In genomic region chr4:5708829-5709680, GRCh38 we compare ENCODE assay signal across 9 cellular contexts. TPM values are rescaled to one million over a fixed set of nuclear protein-coding genes. Genes with fewer than 3 reads are reported as not detected.
A peak's percentile ranks its signal among the peaks of the same experiment; 100 is the strongest.
DNase-seq lines count a peak whose midpoint lies in the region; ATAC-seq, FAIRE-seq and TF ChIP-seq lines count a peak whose summit lies in the region.
"Had no signal": no experiment of that assay in that cellular context is flagged by ENCODE, and none has a peak within 500 bp of the region (broad histone marks: within the 10 kb centered on the region; RNA-seq: fewer than 3 reads in every experiment).

No MANE protein-coding gene starts in this region.

- H3K4me1 ChIP-seq in BLaER1 (peaks cover 46% of the 10 kb centered on the region), SJCRH30 (peaks cover 14% of the 10 kb centered on the region), foreskin keratinocyte (peaks cover 16% of the 10 kb centered on the region)

- ATAC-seq in foreskin keratinocyte (no peak), GM19023 (IDR thresholded peaks at IDR 0.05; ENCODE audit: unreplicated experiment) (no peak)

- H3K27me3 Mint-ChIP-seq in osteocyte (ENCODE audit: unreplicated experiment), result peaks cover 5% of the 10 kb centered on the region

- no peak for FAIRE-seq in urothelium cell line (lab: Jason Lieb, UNC)

- H3K27ac Mint-ChIP-seq in osteocyte (ENCODE audit: unreplicated experiment), result no peak overlapping the region

- H3K9me3 Mint-ChIP-seq in osteocyte (ENCODE audit: unreplicated experiment), result no peaks in the 10 kb centered on the region

- H3K4me1 Mint-ChIP-seq in osteocyte (ENCODE audit: unreplicated experiment), result peaks cover 35% of the 10 kb centered on the region

- peaks cover 4% of the 10 kb centered on the region for H3K36me3 Mint-ChIP-seq in osteocyte (ENCODE audit: unreplicated experiment)

- H3K27ac ChIP-seq in BLaER1 (peak overlapping the region; percentile 74), SJCRH30 (peak overlapping the region; percentile 87), foreskin keratinocyte (peak overlapping the region; percentile 80)

- H3K4me3 Mint-ChIP-seq in osteocyte (ENCODE audit: unreplicated experiment), result peak overlapping the region; percentile 32

- H3K4me3 ChIP-seq in BLaER1 (peak overlapping the region; percentile 73), SJCRH30 (peak overlapping the region; percentile 76)

- peaks cover 11% of the 10 kb centered on the region for H3K36me3 ChIP-seq in BLaER1
- peaks cover 3% of the 10 kb centered on the region; the same call in 1 of the 2 replicates for H3K36me3 ChIP-seq in SJCRH30

- peak overlapping the region; percentile 79 for H3K9ac ChIP-seq in BLaER1

- peak overlapping the region; percentile 78 for H3K4me2 ChIP-seq in BLaER1

- H3K9me3 ChIP-seq in BLaER1, result peaks cover 3% of the 10 kb centered on the region
- H3K9me3 ChIP-seq in SJCRH30 (replicated peaks), result no peaks in the 10 kb centered on the region

- TF ChIP-seq CTCF in foreskin keratinocyte (conservative IDR thresholded peaks at IDR 0.05) (no peak), osteocyte (IDR thresholded peaks at IDR 0.05) (no peak)

- H3K27me3 ChIP-seq in BLaER1 (no peaks in the 10 kb centered on the region), SJCRH30 (no peaks in the 10 kb centered on the region), foreskin keratinocyte (no peaks in the 10 kb centered on the region)

- 0 out of 2 replicates have a peak, but pooled peaks cover 10% of the 10 kb centered on the region for H4K20me1 ChIP-seq in BLaER1

- DNase-seq in SJCRH30 (peak; percentile 78 to 82), foreskin keratinocyte (no peak), osteocyte (ENCODE audit: extremely low spot score, unreplicated experiment) (no peak), NOMO-1 (lab: John Stamatoyannopoulos, UW; ENCODE audit: unreplicated experiment in 2 of 2) (no peak), urothelium cell line (ENCODE audit: low spot score) (no peak), NCI-H2227 (lab: John Stamatoyannopoulos, UW; ENCODE audit: unreplicated experiment) (no peak)
- DNase-seq: NCI-H2107 had no signal

RNA-seq across cellular contexts. Expression of gene EVC2, which starts 0.7 kb away (rescaled TPM):
- total RNA-seq in SJCRH30 (2014; rRNA removed; shearing (Covaris generic)), result 9.5 and 9.9 TPM in 2 replicates
- total RNA-seq in foreskin keratinocyte, result 7.5 TPM in 2 replicates
- 2.7 and 3.1 TPM in 2 replicates for polyA plus RNA-seq in foreskin keratinocyte
- total RNA-seq in osteocyte, result 3.1 and 3.5 TPM in 2 replicates

RNA-seq across cellular contexts. Expression of gene EVC, which starts 1.9 kb away (rescaled TPM):
- 13.8 and 14.3 TPM in 2 replicates for total RNA-seq in SJCRH30 (2014; rRNA removed; shearing (Covaris generic))
- 26.3 and 33.4 TPM in 2 replicates for total RNA-seq in foreskin keratinocyte
- polyA plus RNA-seq in foreskin keratinocyte, result 5.5 and 6.0 TPM in 2 replicates
- 40.9 and 41.6 TPM in 2 replicates for total RNA-seq in osteocyte

Comparison
In these comparisons a context has a peak if more than half of its experiments do, and no peak if none do; other contexts are left out.
1. DNase-seq: peak in SJCRH30 (2 of 2); none in foreskin keratinocyte (0 of 2), osteocyte (single experiment), NOMO-1 (0 of 2), urothelium cell line (single experiment) and NCI-H2227 (single experiment).
2. Peak in every context shown above with its lines, with median percentiles within 50 percentile points of each other: H3K27ac ChIP-seq.